In genomic region chr7:86765931-86766330, GRCh38 we compare ENCODE assay signal across 24 cellular contexts.
"Had no signal": no experiment of that assay in that cellular context is flagged by ENCODE, and none has a peak within 500 bp of the region (broad histone marks: within the 10 kb centered on the region; RNA-seq: fewer than 3 reads in every experiment).

No MANE protein-coding gene starts in this region.

- FAIRE-seq: HTR-8/SVneo, RCC 7860 had no signal

- DNase-seq: KBM-7, MV-4-11, NCI-H1048, NCI-H1105, NCI-H1417, NCI-H1436 treated with DMSO at 0.1 percent for 48 hours, NCI-H1694, NCI-H187 treated with DMSO at 0.1 percent for 48 hours, NCI-H2029 treated with DMSO at 0.1 percent for 48 hours, NCI-H2171, NCI-H226, NCI-H446, NCI-H510A, NCI-H524 treated with DMSO at 0.1 percent for 48 hours, NCI-H69, NCI-H774, Right ventricle myocardium superior, RPMI8226, SIG-M5 had no signal

- H3K9me3 ChIP-seq: SJSA1 had no signal

- H3K27ac ChIP-seq: HL-60, SJSA1, SK-N-MC had no signal

- H3K27me3 ChIP-seq: SJSA1 had no signal

- H3K36me3 ChIP-seq: SJSA1 had no signal

- H3K4me3 ChIP-seq: SJSA1, SK-N-MC had no signal

- H3K4me1 ChIP-seq: SJSA1 had no signal
